Comparison of ENCODE assay signal across 9 cellular contexts in the genomic region with DNA sequence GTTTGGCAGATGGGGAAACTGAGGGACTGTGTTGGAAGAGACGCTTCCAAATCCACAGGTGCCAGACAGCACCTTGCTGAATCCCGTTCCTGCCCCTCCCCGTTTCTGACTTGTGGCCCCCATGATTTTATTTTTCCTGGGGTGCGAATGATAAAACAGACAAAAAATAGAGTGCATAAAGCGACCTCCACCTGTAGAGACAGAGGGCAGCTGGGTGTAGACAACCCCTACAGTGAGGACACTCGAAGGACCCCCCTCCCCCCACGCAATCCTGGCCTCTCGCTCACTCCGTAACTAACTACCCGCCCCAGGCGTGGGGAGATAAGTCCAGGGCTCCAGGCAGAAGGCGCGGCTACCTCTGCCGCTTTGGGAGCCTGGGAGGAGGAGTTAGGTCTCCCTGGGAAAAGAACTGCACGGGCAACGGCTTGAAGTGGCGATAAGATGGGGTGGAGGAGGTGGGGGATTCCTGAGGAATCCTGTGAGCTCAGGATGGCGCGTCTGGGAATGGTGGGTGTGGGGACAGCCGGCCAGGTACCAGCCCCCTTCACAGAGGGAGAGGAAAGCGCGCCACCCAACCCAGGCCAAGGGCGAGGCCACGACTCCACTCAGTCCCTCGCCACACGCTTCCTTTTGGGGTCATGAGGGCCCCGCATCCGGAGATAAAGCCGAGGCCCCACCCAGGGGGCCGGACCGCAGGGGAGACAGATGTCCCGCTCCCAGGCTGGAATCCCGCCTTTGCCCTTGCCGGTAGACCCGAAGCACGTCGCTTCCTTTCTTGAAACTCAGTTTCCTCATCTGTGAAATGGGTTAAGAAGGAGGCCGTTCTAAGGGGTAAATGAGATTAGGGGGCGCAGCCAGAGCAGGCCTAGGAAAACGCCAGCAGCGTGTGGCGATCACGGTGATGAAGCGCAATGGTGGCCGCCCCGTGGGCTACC. TPM values are rescaled to one million over a fixed set of nuclear protein-coding genes. Genes with fewer than 3 reads are reported as not detected.
DNase-seq lines count a peak whose midpoint lies in the region; ATAC-seq, FAIRE-seq and TF ChIP-seq lines count a peak whose summit lies in the region.
"Had no signal": no experiment of that assay in that cellular context is flagged by ENCODE, and none has a peak within 500 bp of the region (broad histone marks: within the 10 kb centered on the region; RNA-seq: fewer than 3 reads in every experiment).

No MANE protein-coding gene starts in this region.

- H3K27me3 Mint-ChIP-seq in IgD-negative memory B cell, result no peaks in the 10 kb centered on the region

- H3K9me3 Mint-ChIP-seq in IgD-negative memory B cell, result no peaks in the 10 kb centered on the region

- H3K27ac Mint-ChIP-seq in IgD-negative memory B cell, result peak overlapping the region; percentile 96 to 100 (median 99)

- H3K4me1 ChIP-seq in K562 (replicated peaks in 1 of 2; ENCODE audit: control insufficient read depth in 2 of 2, insufficient read depth in 2 of 2, low read length in 2 of 2) (peaks cover 24 to 83% of the 10 kb centered on the region in 2 experiments), iPS-15b (ENCODE audit: control insufficient read depth, insufficient read depth, low read length) (peaks cover 4% of the 10 kb centered on the region)

- H3K79me2 ChIP-seq in K562 (ENCODE audit: control insufficient read depth, insufficient read depth, low read length), result peaks cover 76% of the 10 kb centered on the region

- peaks cover 20 to 26% (median 24%) of the 10 kb centered on the region in 3 donors for H3K4me1 Mint-ChIP-seq in IgD-negative memory B cell

- in situ Hi-C loops in K562 (cut with MboI), result loop anchor here (5.0 kb wide), 1 partner anchor 110 kb away; no protein-coding TSS in a partner anchor

- peak overlapping the region; percentile 80 for H3K4me2 ChIP-seq in K562 (ENCODE audit: insufficient read depth, low read length)

- ATAC-seq in K562 (peak; percentile 52), HG03139 (IDR thresholded peaks at IDR 0.05; ENCODE audit: unreplicated experiment) (no peak)

- peak; percentile 25; the same call in 1 of the 2 replicates for TF ChIP-seq EP300 in K562 (IDR thresholded peaks at IDR 0.05; ENCODE audit: low read length)

- WGBS in K562 (ENCODE audit: insufficient coverage, low coverage, missing lambda C conversion rate), result 0% methylated on average over 21 of the region's 46 CpGs

- CTCF ChIA-PET in K562 (lab: Yijun Ruan, JAX; ENCODE audit: low intra/inter-chr PET ratio), result no interaction called here

- peak; percentile 58 for DNase-seq in AG20443 (ENCODE audit: low spot score)
- DNase-seq in SIG-M5 treated with dmso at 0.1 percent for 504 hours (lab: John Stamatoyannopoulos, UW; ENCODE audit: unreplicated experiment), result peak; percentile 90
- peak; percentile 66 to 93 (median 74) for DNase-seq in K562 (ENCODE audit: extremely low read depth in 1 of 4, low spot score in 3 of 4)
- DNase-seq in skeletal muscle cell (ENCODE audit: low read depth), result peak; percentile 36

- no peak for TF ChIP-seq CTCF in K562 (IDR thresholded peaks at IDR 0.05 in 2 of 3, conservative IDR thresholded peaks at IDR 0.05 in 1 of 3; ENCODE audit: insufficient read depth in 2 of 3, low read depth in 1 of 3, low read length in 3 of 3)

- intact Hi-C loops in K562 (cut with micrococcal nuclease), result loop anchor here (1.0 to 5.0 kb wide), 6 partner anchors 9 to 211 kb away; partner anchors contain the start of genes CNOT9, TMBIM1 and USP37

- H3K27me3 ChIP-seq in K562 (ENCODE audit: control insufficient read depth in 2 of 2, insufficient read depth in 2 of 2, low read length in 2 of 2) (no peaks in the 10 kb centered on the region), iPS-15b (ENCODE audit: control insufficient read depth, insufficient read depth, low read length) (peaks cover 40% of the 10 kb centered on the region)
- H3K27me3 ChIP-seq: SJSA1 had no signal

- H3K36me3 Mint-ChIP-seq in IgD-negative memory B cell, result no peaks in the 10 kb centered on the region

- H4K20me1 ChIP-seq in K562 (replicated peaks; ENCODE audit: control insufficient read depth, insufficient read depth, low read length), result no peaks in the 10 kb centered on the region

- H3K36me3 ChIP-seq in K562 (ENCODE audit: control insufficient read depth, insufficient read depth, low read length) (peaks cover 18% of the 10 kb centered on the region; the same call in 1 of the 3 replicates), iPS-15b (ENCODE audit: control insufficient read depth, insufficient read depth, low read length) (no peaks in the 10 kb centered on the region)

- H3K4me3 Mint-ChIP-seq in IgD-negative memory B cell, result peak overlapping the region; percentile 94 to 100 (median 100)

- H3K27ac ChIP-seq in K562 (ENCODE audit: extremely low read depth, low read depth, low read length), result peak overlapping the region; percentile 99
- H3K27ac ChIP-seq: SJSA1 had no signal

- FAIRE-seq in K562 (lab: Jason Lieb, UNC), result peak; percentile 91

- H3K9me3 ChIP-seq in K562 (replicated peaks; ENCODE audit: control insufficient read depth, insufficient read depth, low read depth, low read length), result no peaks in the 10 kb centered on the region
- no peaks in the 10 kb centered on the region for H3K9me3 ChIP-seq in iPS-15b (ENCODE audit: control insufficient read depth, insufficient read depth, low read length)
- H3K9me3 ChIP-seq: SJSA1 had no signal

- TF ChIP-seq RAD21 in K562 (CRISPR knock-in tag; conservative IDR thresholded peaks at IDR 0.05 in 1 of 2, IDR thresholded peaks at IDR 0.05 in 1 of 2), result no peak

- POLR2A ChIA-PET in K562 (lab: Yijun Ruan, JAX), result interaction anchor here (0.7 to 0.8 kb wide), 3 partner anchors 68 to 111 kb away, joined by 3 to 5 read pairs (median 3); no protein-coding TSS in a partner anchor

- H3K9ac ChIP-seq in K562 (ENCODE audit: insufficient read depth in 1 of 2, low read depth in 2 of 2, low read length in 2 of 2) (peak overlapping the region; percentile 98 to 100), iPS-15b (ENCODE audit: low read depth, low read length) (no peak overlapping the region)

- peak overlapping the region; percentile 57 for H3K4me3 ChIP-seq in K562
- peak overlapping the region; percentile 90 for H3K4me3 ChIP-seq in iPS-15b (ENCODE audit: low read depth, low read length)
- H3K4me3 ChIP-seq in skeletal muscle cell (ENCODE audit: low read depth, low read length), result peak overlapping the region; percentile 86

- peak; percentile 58 for TF ChIP-seq POLR2A in GM15510 (IDR thresholded peaks at IDR 0.05; ENCODE audit: borderline replicate concordance, extremely low read depth, insufficient read length)
- peak; percentile 82 for TF ChIP-seq POLR2A in K562 (conservative IDR thresholded peaks at IDR 0.05)

- BruUV-seq in K562 (replicated peaks; lab: Mats Ljungman, UMichigan), result TSS peak; percentile 58

- H2AFZ ChIP-seq in K562 (ENCODE audit: low read depth, low read length), result 0 out of 2 replicates have a peak overlapping the region, but pooled peaks have one; percentile 47

- no peaks in the 10 kb centered on the region for H3K9me1 ChIP-seq in K562 (ENCODE audit: control insufficient read depth, insufficient read depth, low read length)

RNA-seq across cellular contexts. Expression of gene CTDSP1, which starts 1.9 kb away (rescaled TPM):
- polyA plus RNA-seq in IgD-negative memory B cell (16.2 TPM), K562 (2011; rRNA removed) (51.1 and 61.8 TPM in 2 replicates), K562 (2014; fragmentation: Illumina TruSeq; extraction: Trizol) (44.8 and 59.8 TPM in 2 replicates), K562 (2014; fragmentation: Nextera tagmentation; extraction: Ambion mirVana) (1 to 10 TPM; 2.4 to 3.4 TPM), K562 (2014; rRNA removed) (71.5 and 72.9 TPM in 2 replicates)
- total RNA-seq in K562 (2011; cell fraction: chromatin; rRNA removed; ENCODE audit: low replicate concordance), result 51.1 and 151 TPM in 2 replicates
- total RNA-seq in K562 (2011; cell fraction: nucleolus; rRNA removed), result 120 and 129 TPM in 2 replicates
- total RNA-seq in K562 (2011; cell fraction: nucleoplasm; rRNA removed), result 71.7 and 74.3 TPM in 2 replicates
- total RNA-seq in K562 (2014; rRNA removed) (50.8 and 65.8 TPM in 2 replicates), K562 (2014; rRNA removed; fragmentation: Illumina TruSeq; extraction: Trizol) (13.6 and 21.0 TPM in 2 replicates), K562 (2015; rRNA removed; fragmentation: Illumina TruSeq; extraction: Trizol) (45.8 and 45.9 TPM in 2 replicates), K562 (2021) (67.9 and 74.8 TPM in 2 replicates)
- 63.2 and 111 TPM in 2 replicates for polyA plus RNA-seq in K562 (2011; cell fraction: cytosol; rRNA removed)
- polyA plus RNA-seq in K562 (2011; cell fraction: nucleus; rRNA removed), result 140 and 333 TPM in 2 replicates
- polyA plus RNA-seq in K562 (2012), result 57.2 and 78.1 TPM in 2 replicates
- 22.3 and 32.5 TPM in 2 replicates for polyA minus RNA-seq in K562 (2011; rRNA and poly(A)+ RNA removed)
- polyA minus RNA-seq in K562 (2011; cell fraction: cytosol; rRNA and poly(A)+ RNA removed), result 34.5 and 39.1 TPM in 2 replicates
- polyA minus RNA-seq in K562 (2011; cell fraction: nucleus; rRNA and poly(A)+ RNA removed), result 70.4 and 70.7 TPM in 2 replicates

RNA-seq across cellular contexts. Expression of gene SLC11A1, which starts 15.7 kb away (rescaled TPM):
- polyA plus RNA-seq in IgD-negative memory B cell (1.3 TPM), K562 (2011; rRNA removed) (0.54 and 0.64 TPM in 2 replicates), K562 (2014; fragmentation: Illumina TruSeq; extraction: Trizol) (0.40 and 0.43 TPM in 2 replicates), K562 (2014; fragmentation: Nextera tagmentation; extraction: Ambion mirVana) (under 1 TPM; 0.35 to 0.51 TPM), K562 (2014; rRNA removed) (0.69 and 0.99 TPM in 2 replicates)
- total RNA-seq in K562 (2011; cell fraction: chromatin; rRNA removed; ENCODE audit: low replicate concordance), result 1.4 and 5.9 TPM in 2 replicates
- 4.3 and 4.5 TPM in 2 replicates for total RNA-seq in K562 (2011; cell fraction: nucleolus; rRNA removed)
- 3.5 and 4.8 TPM in 2 replicates for total RNA-seq in K562 (2011; cell fraction: nucleoplasm; rRNA removed)
- total RNA-seq in K562 (2014; rRNA removed) (0.98 and 1.0 TPM in 2 replicates), K562 (2014; rRNA removed; fragmentation: Illumina TruSeq; extraction: Trizol) (0.32 and 0.65 TPM in 2 replicates), K562 (2015; rRNA removed; fragmentation: Illumina TruSeq; extraction: Trizol) (0.83 and 1.1 TPM in 2 replicates), K562 (2021) (1.2 and 1.6 TPM in 2 replicates)
- polyA plus RNA-seq in K562 (2011; cell fraction: cytosol; rRNA removed), result 0.53 and 1.2 TPM in 2 replicates
- 1.8 and 2.6 TPM in 2 replicates for polyA plus RNA-seq in K562 (2011; cell fraction: nucleus; rRNA removed)
- polyA plus RNA-seq in K562 (2012), result 1.7 and 2.7 TPM in 2 replicates
- polyA minus RNA-seq in K562 (2011; rRNA and poly(A)+ RNA removed), result 1.3 TPM in 2 replicates
- 0.95 and 1.2 TPM in 2 replicates for polyA minus RNA-seq in K562 (2011; cell fraction: cytosol; rRNA and poly(A)+ RNA removed)
- polyA minus RNA-seq in K562 (2011; cell fraction: nucleus; rRNA and poly(A)+ RNA removed), result 6.3 and 7.7 TPM in 2 replicates

RNA-seq across cellular contexts. Expression of gene VIL1, which starts 21.2 kb away (rescaled TPM):
- polyA plus RNA-seq in IgD-negative memory B cell, result 0.28 TPM
- 1.4 and 2.1 TPM in 2 replicates for total RNA-seq in K562 (2011; cell fraction: chromatin; rRNA removed; ENCODE audit: low replicate concordance)
- 0.79 and 1.2 TPM in 2 replicates for total RNA-seq in K562 (2011; cell fraction: nucleolus; rRNA removed)
- 0.44 and 1.4 TPM in 2 replicates for total RNA-seq in K562 (2011; cell fraction: nucleoplasm; rRNA removed)
- 1.7 and 2.6 TPM in 2 replicates for total RNA-seq in K562 (2014; rRNA removed)
- 1.1 and 1.2 TPM in 2 replicates for total RNA-seq in K562 (2014; rRNA removed; fragmentation: Illumina TruSeq; extraction: Trizol)
- total RNA-seq in K562 (2015; rRNA removed; fragmentation: Illumina TruSeq; extraction: Trizol), result 0.51 and 0.75 TPM in 2 replicates
- 2.4 and 2.7 TPM in 2 replicates for total RNA-seq in K562 (2021)
- 0.46 and 0.63 TPM in 2 replicates for polyA plus RNA-seq in K562 (2011; rRNA removed)
- 0.35 and 1.5 TPM in 2 replicates for polyA plus RNA-seq in K562 (2011; cell fraction: cytosol; rRNA removed)
- polyA plus RNA-seq in K562 (2011; cell fraction: nucleus; rRNA removed), result 0.84 and 2.7 TPM in 2 replicates
- polyA plus RNA-seq in K562 (2012), result 0.54 and 0.72 TPM in 2 replicates
- polyA plus RNA-seq in K562 (2014; fragmentation: Illumina TruSeq; extraction: Trizol), result 1.2 and 2.0 TPM in 2 replicates
- polyA plus RNA-seq in K562 (2014; fragmentation: Nextera tagmentation; extraction: Ambion mirVana), result under 1 TPM; 0.62 to 0.73 TPM
- polyA plus RNA-seq in K562 (2014; rRNA removed), result 1.9 and 3.7 TPM in 2 replicates
- 0.60 and 1.7 TPM in 2 replicates for polyA minus RNA-seq in K562 (2011; rRNA and poly(A)+ RNA removed)
- 0.57 and 1.2 TPM in 2 replicates for polyA minus RNA-seq in K562 (2011; cell fraction: cytosol; rRNA and poly(A)+ RNA removed)
- 0.27 and 0.33 TPM in 2 replicates for polyA minus RNA-seq in K562 (2011; cell fraction: nucleus; rRNA and poly(A)+ RNA removed)
- total RNA-seq: SJSA1 had no signal

RNA-seq across cellular contexts. Expression of gene CATIP, which starts 41.1 kb away (rescaled TPM):
- polyA plus RNA-seq in IgD-negative memory B cell, result 0.18 TPM
- not detected in 2 replicates for total RNA-seq in K562 (2011; cell fraction: chromatin; rRNA removed; ENCODE audit: low replicate concordance)
- total RNA-seq in K562 (2011; cell fraction: nucleolus; rRNA removed), result not detected in 2 replicates
- total RNA-seq in K562 (2011; cell fraction: nucleoplasm; rRNA removed), result 1.2 TPM in 1 of 2 replicates, not detected in the other
- not detected in 2 replicates for total RNA-seq in K562 (2014; rRNA removed)
- not detected in 2 replicates for total RNA-seq in K562 (2014; rRNA removed; fragmentation: Illumina TruSeq; extraction: Trizol)
- total RNA-seq in K562 (2015; rRNA removed; fragmentation: Illumina TruSeq; extraction: Trizol), result not detected in 2 replicates
- not detected in 2 replicates for total RNA-seq in K562 (2021)
- not detected in 2 replicates for polyA plus RNA-seq in K562 (2011; rRNA removed)
- polyA plus RNA-seq in K562 (2011; cell fraction: cytosol; rRNA removed), result not detected in 2 replicates
- 0.17 TPM in 1 of 2 replicates, not detected in the other for polyA plus RNA-seq in K562 (2011; cell fraction: nucleus; rRNA removed)
- 0.18 and 0.37 TPM in 2 replicates for polyA plus RNA-seq in K562 (2012)
- not detected in 2 replicates for polyA plus RNA-seq in K562 (2014; fragmentation: Illumina TruSeq; extraction: Trizol)
- under 1 TPM; 0.06 to 0.08 TPM for polyA plus RNA-seq in K562 (2014; fragmentation: Nextera tagmentation; extraction: Ambion mirVana)
- 0.09 TPM in 1 of 2 replicates, not detected in the other for polyA plus RNA-seq in K562 (2014; rRNA removed)
- not detected in 2 replicates for polyA minus RNA-seq in K562 (2011; rRNA and poly(A)+ RNA removed)
- polyA minus RNA-seq in K562 (2011; cell fraction: cytosol; rRNA and poly(A)+ RNA removed), result not detected in 2 replicates
- not detected in 2 replicates for polyA minus RNA-seq in K562 (2011; cell fraction: nucleus; rRNA and poly(A)+ RNA removed)
- total RNA-seq: SJSA1 had no signal

Comparison
In these comparisons a context has a peak if more than half of its experiments do, and no peak if none do; other contexts are left out.
1. DNase-seq: peak in every context shown above with its lines; median percentile 90 in SIG-M5 treated with dmso at 0.1 percent for 504 hours; 74 in K562; 58 in AG20443; 36 in skeletal muscle cell.